Comparison of ENCODE assay signal across 17 cellular contexts in genomic region chr1:178864326-178864725, GRCh38. TPM values are rescaled to one million over a fixed set of nuclear protein-coding genes. Genes with fewer than 3 reads are reported as not detected.
DNase-seq lines count a peak whose midpoint lies in the region; ATAC-seq and TF ChIP-seq lines count a peak whose summit lies in the region.
"Had no signal": no experiment of that assay in that cellular context is flagged by ENCODE, and none has a peak within 500 bp of the region (broad histone marks: within the 10 kb centered on the region; RNA-seq: fewer than 3 reads in every experiment).

No MANE protein-coding gene starts in this region.

- H3K4me1 ChIP-seq in muscle layer of duodenum (ENCODE audit: control insufficient read depth in 1 of 2, insufficient read depth in 2 of 2, low read length in 2 of 2) (peaks cover 0 to 29% of the 10 kb centered on the region in 2 donors), OCI-LY7 (ENCODE audit: insufficient read depth, low read length, poor library complexity, severe bottlenecking) (no peaks in the 10 kb centered on the region)

- no peak overlapping the region for H2AFZ ChIP-seq in OCI-LY7 (ENCODE audit: low read length)

- no peaks in the 10 kb centered on the region for H3K79me2 ChIP-seq in OCI-LY7 (ENCODE audit: insufficient read depth, low read depth, low read length)

- DNase-seq in AG20443 (ENCODE audit: low spot score), result peak; percentile 5
- no peak for DNase-seq in OCI-LY7 (ENCODE audit: low spot score)
- no peak for DNase-seq in T-helper 17 cell
- no peak for DNase-seq in NCI-H345 treated with DMSO at 0.1 percent for 48 hours (lab: John Stamatoyannopoulos, UW; ENCODE audit: unreplicated experiment)
- DNase-seq: activated CD8-positive, alpha-beta memory T cell treated with anti-CD3 and anti-CD28 coated beads, Interleukin-2, amount 50 U/mL, for 48 hours; amniotic stem cell; DMS53; glutamatergic neuron; H9; NCI-H1105; NCI-H345; occipital lobe; stomach had no signal

- H3K4me1 Mint-ChIP-seq in activated T-helper 17 cell treated with anti-CD3 and anti-CD28 coated beads, Interleukin-2, amount 50 U/mL, for 72 hours, result peaks cover 5% of the 10 kb centered on the region
- H3K4me1 Mint-ChIP-seq in T-helper 17 cell, result peaks cover 15% of the 10 kb centered on the region

- peaks cover 4 to 7% of the 10 kb centered on the region in 2 donors for H3K36me3 ChIP-seq in muscle layer of duodenum (ENCODE audit: control insufficient read depth in 1 of 2, insufficient read depth in 2 of 2, low read length in 2 of 2)
- peaks cover 58% of the 10 kb centered on the region for H3K36me3 ChIP-seq in OCI-LY7 (ENCODE audit: insufficient read depth, low read length)

- no peak overlapping the region for H3K4me2 ChIP-seq in OCI-LY7 (ENCODE audit: low read length)

- H3K27ac Mint-ChIP-seq in activated T-helper 17 cell treated with anti-CD3 and anti-CD28 coated beads, Interleukin-2, amount 50 U/mL, for 72 hours, result peak overlapping the region; percentile 6
- no peak overlapping the region for H3K27ac Mint-ChIP-seq in T-helper 17 cell
- H3K27ac Mint-ChIP-seq: H9 had no signal

- H3K4me3 ChIP-seq in muscle layer of duodenum (ENCODE audit: low read depth in 1 of 2, low read length in 2 of 2) (peak overlapping the region; percentile 3 to 34), OCI-LY7 (ENCODE audit: low read depth, low read length, poor library complexity, severe bottlenecking) (no peak overlapping the region)

- POLR2A ChIA-PET in OCI-LY7 (lab: Charles Lee), result interaction anchor here (0.9 to 1.1 kb wide), 4 partner anchors 9 to 36 kb away, joined by 3 to 4 read pairs (median 3); no protein-coding TSS in a partner anchor

- H3K9me2 ChIP-seq in OCI-LY7 (ENCODE audit: insufficient read depth, low read length), result no peaks in the 10 kb centered on the region

- H4K20me1 ChIP-seq in OCI-LY7 (ENCODE audit: insufficient read depth, low read length), result no peaks in the 10 kb centered on the region

- H3K9me3 Mint-ChIP-seq in activated T-helper 17 cell treated with anti-CD3 and anti-CD28 coated beads, Interleukin-2, amount 50 U/mL, for 72 hours, result no peaks in the 10 kb centered on the region
- H3K9me3 Mint-ChIP-seq: H9 had no signal

- no peaks in the 10 kb centered on the region for H3K27me3 Mint-ChIP-seq in activated T-helper 17 cell treated with anti-CD3 and anti-CD28 coated beads, Interleukin-2, amount 50 U/mL, for 72 hours
- peaks cover 5% of the 10 kb centered on the region for H3K27me3 Mint-ChIP-seq in T-helper 17 cell

- BruUV-seq in OCI-LY7 (replicated peaks; lab: Mats Ljungman, UMichigan), result no TSS peak

- ATAC-seq in GM18867 (IDR thresholded peaks at IDR 0.05; ENCODE audit: unreplicated experiment) (peak; percentile 49), T-helper 17 cell (no peak)
- peak; percentile 79 for ATAC-seq in activated T-helper 17 cell treated with anti-CD3 and anti-CD28 coated beads, Interleukin-2, amount 50 U/mL, for 72 hours (replicated peaks)

- H3K36me3 Mint-ChIP-seq in activated T-helper 17 cell treated with anti-CD3 and anti-CD28 coated beads, Interleukin-2, amount 50 U/mL, for 72 hours (ENCODE audit: low read depth), result peaks cover 6% of the 10 kb centered on the region
- peaks cover 5% of the 10 kb centered on the region for H3K36me3 Mint-ChIP-seq in T-helper 17 cell (ENCODE audit: low read depth)

- H3K4me3 Mint-ChIP-seq in activated T-helper 17 cell treated with anti-CD3 and anti-CD28 coated beads, Interleukin-2, amount 50 U/mL, for 72 hours, result peak overlapping the region; percentile 16
- H3K4me3 Mint-ChIP-seq in T-helper 17 cell, result no peak overlapping the region
- H3K4me3 Mint-ChIP-seq: H9 had no signal

- H3K27ac ChIP-seq in muscle layer of duodenum (ENCODE audit: low read length) (no peak overlapping the region), OCI-LY7 (ENCODE audit: low read depth, low read length, poor library complexity, severe bottlenecking) (no peak overlapping the region)
- H3K27ac ChIP-seq: C4-2B, stomach had no signal

- CTCF ChIA-PET in OCI-LY7 (lab: Charles Lee; ENCODE audit: unreplicated experiment), result no interaction called here

- no peak for TF ChIP-seq CTCF in OCI-LY7 (conservative IDR thresholded peaks at IDR 0.05; ENCODE audit: low read length)

- intact Hi-C loops in OCI-LY7 (cut with micrococcal nuclease; ENCODE audit: unreplicated experiment), result no loop called here

- H3K27me3 ChIP-seq in muscle layer of duodenum (ENCODE audit: low read depth, low read length), result no peaks in the 10 kb centered on the region
- H3K27me3 ChIP-seq: stomach had no signal

- no peaks in the 10 kb centered on the region for H3K9me3 ChIP-seq in muscle layer of duodenum (ENCODE audit: control insufficient read depth in 1 of 2, low read length in 2 of 2)
- no peaks in the 10 kb centered on the region for H3K9me3 ChIP-seq in OCI-LY7 (ENCODE audit: low read length)
- H3K9me3 ChIP-seq in T-helper 17 cell (ENCODE audit: control insufficient read depth, low read length, poor library complexity, severe bottlenecking), result no peaks in the 10 kb centered on the region
- H3K9me3 ChIP-seq: stomach had no signal

RNA-seq across cellular contexts. Expression of gene ANGPTL1, which starts 6.6 kb away (rescaled TPM):
- total RNA-seq in activated T-helper 17 cell treated with anti-CD3 and anti-CD28 coated beads, Interleukin-2, amount 50 U/mL, for 72 hours, result not detected
- not detected in 2 replicates for total RNA-seq in OCI-LY7 (2014; rRNA removed; shearing (Covaris generic))
- total RNA-seq in OCI-LY7 (2022), result not detected in 2 replicates
- not detected for total RNA-seq in T-helper 17 cell
- total RNA-seq: H9 had no signal
